1 cellular context compared by ENCODE assay signal in the genomic region with DNA sequence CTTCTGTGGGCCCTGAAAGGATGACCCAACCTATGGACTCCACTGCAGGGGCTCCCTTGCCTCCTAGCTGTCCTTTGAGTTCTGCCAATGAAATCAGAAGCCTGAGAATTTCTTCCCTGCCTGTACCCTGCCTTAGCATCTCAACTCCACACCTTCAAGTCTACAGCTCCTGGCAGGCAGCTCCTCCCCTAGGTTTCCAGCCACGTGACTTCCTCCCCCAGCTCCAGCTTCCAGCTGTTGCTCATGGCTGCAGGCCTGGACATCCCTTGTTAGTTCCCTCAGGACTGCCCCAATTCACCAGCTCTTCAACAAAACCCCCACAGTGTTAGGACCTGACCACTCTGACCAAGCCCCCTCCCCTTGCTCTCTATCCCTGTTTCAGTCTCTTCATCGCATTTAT.
TF ChIP-seq lines count a peak whose summit lies in the region.

No MANE protein-coding gene starts in this region.

TF ChIP-seq in HEK293, 187 proteins besides CTCF, POLR2A, EP300 and RAD21 (continued from another document):
- TF ChIP-seq, protein P1, sequence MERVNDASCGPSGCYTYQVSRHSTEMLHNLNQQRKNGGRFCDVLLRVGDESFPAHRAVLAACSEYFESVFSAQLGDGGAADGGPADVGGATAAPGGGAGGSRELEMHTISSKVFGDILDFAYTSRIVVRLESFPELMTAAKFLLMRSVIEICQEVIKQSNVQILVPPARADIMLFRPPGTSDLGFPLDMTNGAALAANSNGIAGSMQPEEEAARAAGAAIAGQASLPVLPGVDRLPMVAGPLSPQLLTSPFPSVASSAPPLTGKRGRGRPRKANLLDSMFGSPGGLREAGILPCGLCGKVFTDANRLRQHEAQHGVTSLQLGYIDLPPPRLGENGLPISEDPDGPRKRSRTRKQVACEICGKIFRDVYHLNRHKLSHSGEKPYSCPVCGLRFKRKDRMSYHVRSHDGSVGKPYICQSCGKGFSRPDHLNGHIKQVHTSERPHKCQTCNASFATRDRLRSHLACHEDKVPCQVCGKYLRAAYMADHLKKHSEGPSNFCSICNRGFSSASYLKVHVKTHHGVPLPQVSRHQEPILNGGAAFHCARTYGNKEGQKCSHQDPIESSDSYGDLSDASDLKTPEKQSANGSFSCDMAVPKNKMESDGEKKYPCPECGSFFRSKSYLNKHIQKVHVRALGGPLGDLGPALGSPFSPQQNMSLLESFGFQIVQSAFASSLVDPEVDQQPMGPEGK (tag by site-specific recombination; IDR thresholded peaks at IDR 0.05): peak; percentile 30; the same call in 1 of the 2 replicates
- TF ChIP-seq ZNF747 (tag by site-specific recombination; IDR thresholded peaks at IDR 0.05) (no peak), ZNF571 (tag by site-specific recombination; IDR thresholded peaks at IDR 0.05) (no peak)
TF ChIP-seq in HEK293: peak in this region for 7.
